ENCODE assay signal across 34 cellular contexts in genomic region chr19:7895565-7895964, GRCh38. TPM values are rescaled to one million over a fixed set of nuclear protein-coding genes. Genes with fewer than 3 reads are reported as not detected.
"Had no signal": no experiment of that assay in that cellular context is flagged by ENCODE, and none has a peak within 500 bp of the region (broad histone marks: within the 10 kb centered on the region; RNA-seq: fewer than 3 reads in every experiment).

No MANE protein-coding gene starts in this region.

- FAIRE-seq: astrocyte, islet of Langerhans, pancreas, small intestine, TTC549 had no signal

- H3K9me3 ChIP-seq: esophagus muscularis mucosa, heart right ventricle, left ventricle myocardium inferior, pancreas, prostate gland, sigmoid colon, stomach, thyroid gland had no signal

- H3K4me3 ChIP-seq: esophagus muscularis mucosa, heart right ventricle, left ventricle myocardium inferior, pancreas, prostate gland, sigmoid colon, thyroid gland had no signal

- H3K4me1 ChIP-seq: esophagus muscularis mucosa, heart right ventricle, left ventricle myocardium inferior, pancreas, sigmoid colon, thyroid gland had no signal

- H3K36me3 ChIP-seq: esophagus muscularis mucosa, heart right ventricle, left ventricle myocardium inferior, pancreas, prostate gland, sigmoid colon, thyroid gland had no signal

- DNase-seq: activated CD4-positive, alpha-beta memory T cell treated with anti-CD3 and anti-CD28 coated beads, Interleukin-2, amount 10 ng/mL, durations not matched to agents 7 days and 5 days; activated CD4-positive, alpha-beta T cell treated with anti-CD3 and anti-CD28 coated beads for 1 hour; activated CD4-positive, alpha-beta T cell treated with anti-CD3 and anti-CD28 coated beads, Interleukin-2, amount 10 ng/mL, durations not matched to agents 7 days and 5 days; activated CD8-positive, alpha-beta memory T cell treated with anti-CD3 and anti-CD28 coated beads, Interleukin-2, amount 50 U/mL, for 48 hours; activated gamma-delta T cell; activated naive CD4-positive, alpha-beta T cell treated with anti-CD3 and anti-CD28 coated beads, Interleukin-2, amount 50 U/mL, for 16 hours; activated T-cell treated with anti-CD3 and anti-CD28 coated beads, Interleukin-2, amount 50 U/mL, for 24 hours; amniotic stem cell; brain microvascular endothelial cell; central memory CD4-positive, alpha-beta T cell; endodermal cell; foreskin melanocyte; heart right ventricle; left ventricle myocardium inferior; naive B cell; nephron progenitor cell; retina; sigmoid colon; small intestine; stimulated activated CD4-positive, alpha-beta T cell treated with anti-CD3 and anti-CD28 coated beads, Interleukin-4, amount 100 ng/mL, for 4 hours; stimulated activated CD8-positive, alpha-beta memory T cell treated with anti-CD3 and anti-CD28 coated beads, Interleukin-4, amount 100 ng/mL, for 48 hours; stimulated activated naive B cell treated with anti-CD40 and anti-IgM and Interleukin-4, amounts not matched to agents 10 μg/mL and 1 μg/mL and 100 μg/mL, for 72 hours; SW 1271; T-helper 9 cell had no signal

- ATAC-seq: stimulated activated naive B cell treated with anti-CD40 and anti-IgM and Interleukin-4, amounts not matched to agents 10 μg/mL and 1 μg/mL and 100 μg/mL, for 72 hours had no signal

- H3K27me3 ChIP-seq: brain microvascular endothelial cell, pancreas, thyroid gland had no signal

- H3K27ac ChIP-seq: brain microvascular endothelial cell, esophagus muscularis mucosa, heart right ventricle, left ventricle myocardium inferior, sigmoid colon, thyroid gland had no signal

RNA-seq across cellular contexts. Expression of gene LRRC8E, which starts 7.3 kb away (rescaled TPM):
- total RNA-seq: activated CD4-positive, alpha-beta memory T cell treated with anti-CD3 and anti-CD28 coated beads, Interleukin-2, amount 10 ng/mL, durations not matched to agents 7 days and 5 days; activated CD4-positive, alpha-beta T cell treated with anti-CD3 and anti-CD28 coated beads, Interleukin-2, amount 10 ng/mL, durations not matched to agents 7 days and 5 days; sigmoid colon had no signal

RNA-seq across cellular contexts. Expression of gene TGFBR3L, which starts 19.1 kb away (rescaled TPM):
- total RNA-seq: lung microvascular endothelial cell, stomach, thyroid gland had no signal
- polyA plus RNA-seq: sigmoid colon had no signal

RNA-seq across cellular contexts. Expression of gene PRR36, which starts 21.4 kb away (rescaled TPM):
- total RNA-seq: glomerular endothelial cell, left ventricle myocardium inferior, lung microvascular endothelial cell, sigmoid colon had no signal
